Comparison of ENCODE assay signal across 23 cellular contexts in the genomic region with DNA sequence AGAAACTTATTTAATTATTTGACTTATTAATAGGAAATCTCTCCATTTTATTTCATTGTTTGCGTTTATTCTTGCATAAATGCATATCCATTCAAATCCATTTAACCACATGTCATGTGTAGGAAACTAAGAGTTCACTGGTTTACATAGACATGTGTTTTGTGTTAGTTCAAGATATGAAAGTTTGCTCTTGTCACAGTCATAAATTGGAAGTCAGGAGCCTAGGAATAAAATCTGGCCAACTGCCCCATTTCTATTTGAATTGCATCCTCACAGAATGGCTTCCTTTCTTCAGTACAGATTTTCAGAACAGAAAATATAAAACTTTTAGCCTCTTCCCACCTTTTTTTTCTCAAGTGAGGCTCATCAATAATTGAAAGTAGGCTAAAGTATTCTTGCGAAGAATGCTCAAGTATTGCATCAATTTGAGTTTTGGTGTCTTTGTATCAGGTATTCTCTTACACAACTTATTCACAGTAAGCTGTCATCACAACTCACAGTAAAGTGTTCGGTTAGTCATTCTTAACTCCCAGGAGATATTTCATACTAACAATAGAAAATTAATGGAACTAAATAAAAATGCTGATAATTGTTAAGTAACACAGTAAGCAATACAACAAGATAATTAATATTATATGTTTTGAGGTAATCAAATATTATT.
DNase-seq lines count a peak whose midpoint lies in the region; TF ChIP-seq lines count a peak whose summit lies in the region.
"Had no signal": no experiment of that assay in that cellular context is flagged by ENCODE, and none has a peak within 500 bp of the region (broad histone marks: within the 10 kb centered on the region; RNA-seq: fewer than 3 reads in every experiment).

No MANE protein-coding gene starts in this region.

- peaks cover 32% of the 10 kb centered on the region for H3K4me1 Mint-ChIP-seq in MCF 10A (ENCODE audit: insufficient read depth, unreplicated experiment)
- H3K4me1 Mint-ChIP-seq in activated T-helper 2 cell treated with anti-CD3 and anti-CD28 coated beads, Interferon-gamma antibody, Interleukin-2, Interleukin-4, amounts not matched to agents 10 μg/mL and 5 μg/mL and 100 μg/mL, durations not matched to agents 14 hours and 24 hours and 36 hours (ENCODE audit: low read depth), result no peaks in the 10 kb centered on the region
- H3K4me1 Mint-ChIP-seq: CD4-positive, CD25-positive, alpha-beta regulatory T cell had no signal

- H4K20me1 ChIP-seq in mammary epithelial cell (ENCODE audit: insufficient read depth, low read length), result no peaks in the 10 kb centered on the region

- intact Hi-C loops in MCF 10A (cut with micrococcal nuclease) (no loop called here), mammary epithelial cell (cut with micrococcal nuclease) (no loop called here)
- intact Hi-C loops in activated T-helper 2 cell treated with anti-CD3 and anti-CD28 coated beads, Interferon-gamma antibody, Interleukin-2, Interleukin-4, amounts not matched to agents 10 μg/mL and 5 μg/mL and 100 μg/mL, durations not matched to agents 14 hours and 24 hours and 36 hours (cut with micrococcal nuclease), result no loop called here

- dilution Hi-C loops in mammary epithelial cell (cut with HindIII; ENCODE audit: low sequenced_read_pairs), result no loop called here

- CTCF ChIA-PET in MCF 10A (lab: Yijun Ruan, JAX), result no interaction called here
- CTCF ChIA-PET in mammary epithelial cell (lab: Charles Lee; ENCODE audit: low non-redundant PET), result no interaction called here

- DNase-seq in MCF 10A (ENCODE audit: unreplicated experiment) (peak; percentile 34), mammary epithelial cell (no peak), choroid plexus epithelial cell (ENCODE audit: low read depth) (peak; percentile 70), fibroblast of the conjunctiva (ENCODE audit: low read depth) (peak; percentile 62), nucleus accumbens (lab: John Stamatoyannopoulos, UW) (no peak), NCI-H2196 treated with DMSO at 0.1 percent for 48 hours (lab: John Stamatoyannopoulos, UW; ENCODE audit: unreplicated experiment) (no peak), T-helper 2 cell (no peak)
- DNase-seq in activated T-helper 2 cell treated with anti-CD3 and anti-CD28 coated beads, Interferon-gamma antibody, Interleukin-2, Interleukin-4, amounts not matched to agents 10 μg/mL and 5 μg/mL and 100 μg/mL, durations not matched to agents 14 hours and 24 hours and 36 hours (ENCODE audit: low spot score), result no peak
- DNase-seq: BE2C; Caco-2; CD4-positive, CD25-positive, alpha-beta regulatory T cell; DMS153; EL; Kasumi-1; NCI-H1105; NCI-H1694; NCI-H2081 treated with DMSO at 0.1 percent for 48 hours; NCI-H524; PC-3; RPMI8226; SHP77 treated with DMSO at 0.1 percent for 48 hours had no signal

- POLR2A ChIA-PET in MCF 10A (lab: Yijun Ruan, JAX), result no interaction called here

- TF ChIP-seq CTCF in MCF 10A (IDR thresholded peaks at IDR 0.05; ENCODE audit: unreplicated experiment), result no peak
- no peak for TF ChIP-seq CTCF in mammary epithelial cell (conservative IDR thresholded peaks at IDR 0.05 in 1 of 2, IDR thresholded peaks at IDR 0.05 in 1 of 2; ENCODE audit: extremely low read depth in 1 of 2, insufficient read depth in 1 of 2, low read depth in 1 of 2, low read length in 2 of 2)
- no peak for TF ChIP-seq CTCF in choroid plexus epithelial cell (conservative IDR thresholded peaks at IDR 0.05; ENCODE audit: low read depth, low read length)

- H3K9me3 Mint-ChIP-seq in MCF 10A (ENCODE audit: unreplicated experiment), result no peaks in the 10 kb centered on the region
- peaks cover 3% of the 10 kb centered on the region for H3K9me3 Mint-ChIP-seq in activated T-helper 2 cell treated with anti-CD3 and anti-CD28 coated beads, Interferon-gamma antibody, Interleukin-2, Interleukin-4, amounts not matched to agents 10 μg/mL and 5 μg/mL and 100 μg/mL, durations not matched to agents 14 hours and 24 hours and 36 hours

- H3K4me3 Mint-ChIP-seq in MCF 10A (ENCODE audit: unreplicated experiment), result no peak overlapping the region
- no peak overlapping the region for H3K4me3 Mint-ChIP-seq in activated T-helper 2 cell treated with anti-CD3 and anti-CD28 coated beads, Interferon-gamma antibody, Interleukin-2, Interleukin-4, amounts not matched to agents 10 μg/mL and 5 μg/mL and 100 μg/mL, durations not matched to agents 14 hours and 24 hours and 36 hours (ENCODE audit: low read depth)
- H3K4me3 Mint-ChIP-seq: CD4-positive, CD25-positive, alpha-beta regulatory T cell; IgD-negative memory B cell had no signal

- H3K36me3 Mint-ChIP-seq in MCF 10A (ENCODE audit: insufficient read depth, unreplicated experiment), result no peaks in the 10 kb centered on the region
- no peaks in the 10 kb centered on the region for H3K36me3 Mint-ChIP-seq in activated T-helper 2 cell treated with anti-CD3 and anti-CD28 coated beads, Interferon-gamma antibody, Interleukin-2, Interleukin-4, amounts not matched to agents 10 μg/mL and 5 μg/mL and 100 μg/mL, durations not matched to agents 14 hours and 24 hours and 36 hours (ENCODE audit: low read depth)
- H3K36me3 Mint-ChIP-seq: CD4-positive, CD25-positive, alpha-beta regulatory T cell; IgD-negative memory B cell had no signal

- H3K27me3 ChIP-seq in mammary epithelial cell (ENCODE audit: insufficient read depth, low read length), result no peaks in the 10 kb centered on the region
- H3K27me3 ChIP-seq: BE2C had no signal

- no peaks in the 10 kb centered on the region for H3K27me3 Mint-ChIP-seq in MCF 10A (ENCODE audit: insufficient read depth, unreplicated experiment)
- H3K27me3 Mint-ChIP-seq in activated T-helper 2 cell treated with anti-CD3 and anti-CD28 coated beads, Interferon-gamma antibody, Interleukin-2, Interleukin-4, amounts not matched to agents 10 μg/mL and 5 μg/mL and 100 μg/mL, durations not matched to agents 14 hours and 24 hours and 36 hours (ENCODE audit: low read depth), result no peaks in the 10 kb centered on the region
- H3K27me3 Mint-ChIP-seq: CD4-positive, CD25-positive, alpha-beta regulatory T cell; IgD-negative memory B cell had no signal

- H3K4me2 ChIP-seq in mammary epithelial cell (ENCODE audit: insufficient read depth, low read depth, low read length), result no peak overlapping the region

- H3K9me3 ChIP-seq in mammary epithelial cell (replicated peaks; ENCODE audit: insufficient read depth, low read length), result no peaks in the 10 kb centered on the region
- H3K9me3 ChIP-seq: BE2C, Caco-2 had no signal

- H3K36me3 ChIP-seq in mammary epithelial cell (ENCODE audit: insufficient read depth, low read length), result no peaks in the 10 kb centered on the region
- H3K36me3 ChIP-seq: BE2C had no signal

- H3K79me2 ChIP-seq in mammary epithelial cell (ENCODE audit: insufficient read depth, low read length), result no peaks in the 10 kb centered on the region

- BruUV-seq in MCF 10A (replicated peaks; lab: Mats Ljungman, UMichigan) (no TSS peak), mammary epithelial cell (replicated peaks; lab: Mats Ljungman, UMichigan) (no TSS peak)

- no peak overlapping the region for H3K9ac ChIP-seq in mammary epithelial cell (ENCODE audit: insufficient read depth, low read length)

- H3K4me1 ChIP-seq in mammary epithelial cell (ENCODE audit: insufficient read depth, low read length), result no peaks in the 10 kb centered on the region
- H3K4me1 ChIP-seq: BE2C, Caco-2 had no signal

- H3K4me3 ChIP-seq in mammary epithelial cell (replicated peaks in 1 of 3; ENCODE audit: insufficient read depth in 1 of 3, low read depth in 2 of 3, low read length in 3 of 3) (no peak overlapping the region), choroid plexus epithelial cell (ENCODE audit: low read depth, low read length) (no peak overlapping the region)

- H2AFZ ChIP-seq in mammary epithelial cell (ENCODE audit: low read depth, low read length), result no peak overlapping the region

- no peak overlapping the region for H3K27ac ChIP-seq in mammary epithelial cell (ENCODE audit: insufficient read depth, low read depth, low read length)
- H3K27ac ChIP-seq: 22Rv1 had no signal

- in situ Hi-C loops in mammary epithelial cell (cut with MboI; ENCODE audit: low sequenced_read_pairs in 2 of 2), result no loop called here

- no peak overlapping the region for H3K27ac Mint-ChIP-seq in MCF 10A (ENCODE audit: low read depth, unreplicated experiment)
- no peak overlapping the region for H3K27ac Mint-ChIP-seq in activated T-helper 2 cell treated with anti-CD3 and anti-CD28 coated beads, Interferon-gamma antibody, Interleukin-2, Interleukin-4, amounts not matched to agents 10 μg/mL and 5 μg/mL and 100 μg/mL, durations not matched to agents 14 hours and 24 hours and 36 hours
- H3K27ac Mint-ChIP-seq: CD4-positive, CD25-positive, alpha-beta regulatory T cell; IgD-negative memory B cell had no signal

- 77% methylated on average over 3 of the region's 3 CpGs for WGBS in mammary epithelial cell (ENCODE audit: low coverage, missing lambda C conversion rate)

Comparison
In these comparisons a context has a peak if more than half of its experiments do, and no peak if none do; other contexts are left out.
1. DNase-seq: peak in MCF 10A (single experiment), choroid plexus epithelial cell (single experiment) and fibroblast of the conjunctiva (single experiment); none in mammary epithelial cell (single experiment), nucleus accumbens (0 of 56), NCI-H2196 treated with DMSO at 0.1 percent for 48 hours (single experiment), activated T-helper 2 cell treated with anti-CD3 and anti-CD28 coated beads, Interferon-gamma antibody, Interleukin-2, Interleukin-4, amounts not matched to agents 10 μg/mL and 5 μg/mL and 100 μg/mL, durations not matched to agents 14 hours and 24 hours and 36 hours (single experiment) and T-helper 2 cell (0 of 5).